10 cellular contexts compared by ENCODE assay signal in the genomic region with DNA sequence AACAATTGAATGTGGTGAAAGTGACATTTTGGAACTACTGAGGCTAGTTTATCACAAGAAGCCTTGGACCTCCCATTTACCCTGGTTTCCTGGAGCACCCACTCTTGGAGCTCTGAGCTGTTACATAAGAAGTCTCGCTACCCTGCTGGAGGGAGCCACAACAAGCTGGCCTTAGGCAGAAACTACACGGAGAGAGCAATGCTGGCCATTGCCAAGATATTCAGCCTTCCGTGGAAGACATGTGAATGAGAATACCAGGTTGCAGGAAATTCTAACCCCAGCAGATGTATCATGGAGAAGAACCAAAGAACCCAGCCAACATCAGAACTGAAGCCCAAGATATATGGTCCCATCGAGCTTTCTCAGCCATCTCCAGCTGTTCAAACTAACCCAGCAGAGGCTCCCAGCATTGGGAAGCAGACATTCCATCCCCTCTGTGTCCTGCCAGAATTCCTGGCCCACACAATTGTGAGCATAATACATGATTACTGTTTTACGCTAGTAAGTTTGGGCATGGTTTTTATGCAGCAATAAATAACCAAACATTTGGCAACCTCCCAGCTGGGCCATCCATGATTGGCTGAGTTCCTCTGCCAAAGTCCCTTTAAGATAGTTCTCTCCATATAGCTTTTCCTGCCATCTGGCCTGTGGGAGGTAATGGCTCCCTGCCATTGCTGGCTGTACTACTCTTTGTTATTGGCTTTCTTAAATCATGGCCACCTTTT. TPM values are rescaled to one million over a fixed set of nuclear protein-coding genes. Genes with fewer than 3 reads are reported as not detected.
DNase-seq lines count a peak whose midpoint lies in the region; ATAC-seq and TF ChIP-seq lines count a peak whose summit lies in the region.
"Had no signal": no experiment of that assay in that cellular context is flagged by ENCODE, and none has a peak within 500 bp of the region (broad histone marks: within the 10 kb centered on the region; RNA-seq: fewer than 3 reads in every experiment).

No MANE protein-coding gene starts in this region.

- H3K9me3 ChIP-seq in IMR-90 (ENCODE audit: control insufficient read depth, insufficient read depth, low read length) (no peaks in the 10 kb centered on the region), skeletal muscle tissue (ENCODE audit: control insufficient read depth in 3 of 3, low read length in 3 of 3) (no peaks in the 10 kb centered on the region), spleen (no peaks in the 10 kb centered on the region), trophoblast cell (ENCODE audit: insufficient read depth, low read depth, low read length) (no peaks in the 10 kb centered on the region)

- no peak overlapping the region for H2BK5ac ChIP-seq in IMR-90 (ENCODE audit: low read depth, low read length, poor library complexity, severe bottlenecking)
- no peak overlapping the region for H2BK5ac ChIP-seq in trophoblast cell (ENCODE audit: low read depth, low read length, poor library complexity)

- H4K5ac ChIP-seq in IMR-90 (ENCODE audit: low read depth, low read length), result peak overlapping the region; percentile 43

- dilution Hi-C loops in IMR-90 (cut with HindIII; ENCODE audit: low sequenced_read_pairs, unreplicated experiment), result no loop called here

- H3K27me3 ChIP-seq in IMR-90 (ENCODE audit: control insufficient read depth, insufficient read depth, low read length), result no peaks in the 10 kb centered on the region
- H3K27me3 ChIP-seq in skeletal muscle tissue (ENCODE audit: control insufficient read depth in 3 of 3, insufficient read depth in 3 of 3, low read length in 3 of 3), result no peaks in the 10 kb centered on the region
- peaks cover 0 to 7% (median 0%) of the 10 kb centered on the region in 7 donors for H3K27me3 ChIP-seq in spleen (replicated peaks in 1 of 7)
- no peaks in the 10 kb centered on the region for H3K27me3 ChIP-seq in trophoblast cell (ENCODE audit: insufficient read depth, low read length)

- no peaks in the 10 kb centered on the region for H3K36me3 ChIP-seq in IMR-90 (ENCODE audit: control insufficient read depth, insufficient read depth, low read length)
- no peaks in the 10 kb centered on the region for H3K36me3 ChIP-seq in skeletal muscle tissue (ENCODE audit: control insufficient read depth in 3 of 3, insufficient read depth in 3 of 3, low read length in 3 of 3)
- H3K36me3 ChIP-seq in spleen, result no peaks in the 10 kb centered on the region
- no peaks in the 10 kb centered on the region for H3K36me3 ChIP-seq in trophoblast cell (ENCODE audit: control insufficient read depth in 1 of 2, insufficient read depth in 2 of 2, low read length in 2 of 2)

- H2AFZ ChIP-seq in IMR-90 (replicated peaks; ENCODE audit: low read length, poor library complexity), result peak overlapping the region; percentile 39
- H2AFZ ChIP-seq in trophoblast cell (ENCODE audit: insufficient read depth, low read length, poor library complexity), result no peak overlapping the region

- H2BK12ac ChIP-seq in trophoblast cell (ENCODE audit: low read length), result no peak overlapping the region

- no peak overlapping the region for H2AK9ac ChIP-seq in IMR-90 (replicated peaks; ENCODE audit: low read depth, low read length, poor library complexity)

- peaks cover 11% of the 10 kb centered on the region for H3K4me1 ChIP-seq in IMR-90 (ENCODE audit: control insufficient read depth, insufficient read depth, low read length)
- H3K4me1 ChIP-seq in skeletal muscle tissue (ENCODE audit: control insufficient read depth in 3 of 3, insufficient read depth in 3 of 3, low read length in 3 of 3), result peaks cover 7 to 15% (median 12%) of the 10 kb centered on the region in 3 donors
- no peaks in the 10 kb centered on the region for H3K4me1 ChIP-seq in spleen
- no peaks in the 10 kb centered on the region for H3K4me1 ChIP-seq in trophoblast cell (ENCODE audit: control insufficient read depth in 1 of 2, insufficient read depth in 2 of 2, low read length in 2 of 2)

- peak overlapping the region; percentile 73 for H2BK20ac ChIP-seq in IMR-90 (ENCODE audit: low read depth, low read length)

- ATAC-seq in IMR-90 (ENCODE audit: low read depth) (no peak), GM18511 (IDR thresholded peaks at IDR 0.05; ENCODE audit: unreplicated experiment) (no peak)
- ATAC-seq: CD8-positive, alpha-beta T cell had no signal

- CTCF ChIA-PET in IMR-90 (lab: Yijun Ruan, JAX), result no interaction called here

- no peak overlapping the region for H4K12ac ChIP-seq in trophoblast cell (ENCODE audit: low read depth, low read length)

- in situ Hi-C loops in IMR-90 (cut with MboI; ENCODE audit: low sequenced_read_pairs), result no loop called here

- intact Hi-C loops in IMR-90 (cut with micrococcal nuclease), result no loop called here
- intact Hi-C loops in spleen (cut with DNase I; ENCODE audit: low total_unique reads), result no loop called here

- H3K4me2 ChIP-seq in IMR-90 (ENCODE audit: low read depth, low read length) (no peak overlapping the region), trophoblast cell (ENCODE audit: low read length) (no peak overlapping the region)

- BruUV-seq in IMR-90 (replicated peaks; lab: Mats Ljungman, UMichigan), result no TSS peak

- TF ChIP-seq POLR2A in IMR-90 (IDR thresholded peaks at IDR 0.05; ENCODE audit: low read depth, low read length), result no peak
- no peak for TF ChIP-seq POLR2A in spleen (IDR thresholded peaks at IDR 0.05)

- H2BK120ac ChIP-seq in IMR-90 (ENCODE audit: low read depth, low read length) (peak overlapping the region; percentile 75), trophoblast cell (ENCODE audit: insufficient read depth, low read length, poor library complexity) (no peak overlapping the region)

- peak overlapping the region; percentile 81 for H3K18ac ChIP-seq in IMR-90 (ENCODE audit: low read depth, low read length)
- H3K18ac ChIP-seq in trophoblast cell (ENCODE audit: low read length), result no peak overlapping the region

- 0 out of 2 replicates have a peak, but pooled peaks cover 7% of the 10 kb centered on the region for H3K9me1 ChIP-seq in IMR-90 (ENCODE audit: insufficient read depth, low read length)

- H4K8ac ChIP-seq in IMR-90 (ENCODE audit: low read depth in 2 of 2, low read length in 2 of 2) (peak overlapping the region; percentile 35 to 80; a peak in 3 of 4 replicates), trophoblast cell (ENCODE audit: low read depth, low read length) (no peak overlapping the region)

- 50% methylated on average over 3 of the region's 5 CpGs; no CpG with 5 or more reads in 1 of the 2 experiments for WGBS in IMR-90 (ENCODE audit: extremely low coverage in 2 of 2, insufficient read length in 1 of 2), 2 experiments
- WGBS in spleen, 5 donors, result 78 to 88% (median 80%) methylated on average over 5 of the region's 5 CpGs
- no CpG with 5 or more reads among the region's 5 CpGs for WGBS in trophoblast cell (ENCODE audit: extremely low coverage, insufficient coverage, insufficient read length)

- H4K20me1 ChIP-seq in IMR-90 (ENCODE audit: insufficient read depth, low read length), result no peaks in the 10 kb centered on the region

- H3K23ac ChIP-seq in IMR-90 (ENCODE audit: low read depth, low read length), result no peak overlapping the region; the same call in 1 of the 2 replicates
- H3K23ac ChIP-seq in trophoblast cell (ENCODE audit: low read length), result no peak overlapping the region

- H3K4me3 ChIP-seq in IMR-90 (ENCODE audit: insufficient read depth, low read depth, low read length), result no peak overlapping the region
- H3K4me3 ChIP-seq in skeletal muscle tissue (ENCODE audit: low read length in 3 of 3), result peak overlapping the region; percentile 2 to 45 (median 16)
- no peak overlapping the region for H3K4me3 ChIP-seq in spleen
- H3K4me3 ChIP-seq in trophoblast cell (ENCODE audit: low read depth, low read length), result no peak overlapping the region

- no peak for TF ChIP-seq RAD21 in IMR-90 (IDR thresholded peaks at IDR 0.05; ENCODE audit: low read length)

- DNase-seq in IMR-90, result peak; percentile 31
- DNase-seq in anterior cingulate cortex (lab: John Stamatoyannopoulos, UW), result peak in 49 of 58 donors; percentile 0 to 76 (median 40)
- DNase-seq in inferior parietal cortex (ENCODE audit: extremely low spot score), result peak; percentile 73
- no peak for DNase-seq in spleen
- no peak for DNase-seq in trophoblast cell
- DNase-seq: activated CD4-positive, alpha-beta T cell treated with anti-CD3 and anti-CD28 coated beads, Interleukin-2, amount 50 U/mL, for 1 hour; CD8-positive, alpha-beta T cell; RPMI8226 had no signal

- no peaks in the 10 kb centered on the region for H3K79me2 ChIP-seq in trophoblast cell (ENCODE audit: control insufficient read depth, insufficient read depth, low read length, poor library complexity)

- POLR2A ChIA-PET in IMR-90 (lab: Charles Lee; ENCODE audit: unreplicated experiment), result interaction anchor here (0.9 kb wide), 1 partner anchor 22 kb away, joined by 3 read pairs; no protein-coding TSS in a partner anchor

- H3K27ac ChIP-seq in IMR-90 (ENCODE audit: insufficient read depth, low read length), result peak overlapping the region; percentile 37; the same call in 1 of the 2 replicates
- H3K27ac ChIP-seq in skeletal muscle tissue (ENCODE audit: low read depth, low read length), result peak overlapping the region; percentile 29
- no peak overlapping the region for H3K27ac ChIP-seq in spleen
- no peak overlapping the region for H3K27ac ChIP-seq in trophoblast cell (ENCODE audit: low read depth, low read length)

- H3K9ac ChIP-seq in IMR-90 (ENCODE audit: low read depth, low read length) (no peak overlapping the region), skeletal muscle tissue (ENCODE audit: low read depth in 1 of 3, low read length in 3 of 3) (no peak overlapping the region), trophoblast cell (ENCODE audit: low read length) (no peak overlapping the region)

- H3K14ac ChIP-seq in IMR-90 (replicated peaks; ENCODE audit: low read depth, low read length) (peak overlapping the region; percentile 56), trophoblast cell (ENCODE audit: low read length) (no peak overlapping the region)

- H2AK5ac ChIP-seq in IMR-90 (ENCODE audit: low read depth, low read length) (peak overlapping the region; percentile 61), trophoblast cell (ENCODE audit: low read length) (no peak overlapping the region)

- TF ChIP-seq CTCF in IMR-90 (conservative IDR thresholded peaks at IDR 0.05; ENCODE audit: low read depth, low read length) (no peak), spleen (IDR thresholded peaks at IDR 0.05 in 8 of 11, conservative IDR thresholded peaks at IDR 0.05 in 3 of 11) (no peak)

- peak overlapping the region; percentile 66 for H4K91ac ChIP-seq in IMR-90 (ENCODE audit: insufficient read depth, low read depth, low read length)
- no peak overlapping the region for H4K91ac ChIP-seq in trophoblast cell (ENCODE audit: low read depth, low read length)

- H3K4ac ChIP-seq in IMR-90 (ENCODE audit: low read depth, low read length) (peak overlapping the region; percentile 69), trophoblast cell (ENCODE audit: low read depth, low read length) (no peak overlapping the region)

- peak overlapping the region; percentile 93 for H2BK15ac ChIP-seq in IMR-90 (ENCODE audit: low read depth, low read length)

- H3K79me1 ChIP-seq in IMR-90 (ENCODE audit: low read depth in 1 of 2, low read length in 2 of 2) (0 out of 4 replicates have a peak, but pooled peaks cover 0 to 4% of the 10 kb centered on the region in 2 experiments), trophoblast cell (ENCODE audit: low read length) (no peaks in the 10 kb centered on the region)

- H3K56ac ChIP-seq in IMR-90 (ENCODE audit: extremely low read depth, insufficient read depth, low read length), result no peak overlapping the region

RNA-seq across cellular contexts. Expression of a gene that starts 17.9 kb away (rescaled TPM):
- total RNA-seq in IMR-90 (2012; rRNA removed) (567 and 770 TPM in 2 replicates), skeletal muscle tissue (27.7 TPM), spleen (10 to 100 TPM in 3 of 7 donors, 1 to 10 TPM in 4; 8.8 to 15.1 (median 9.6) TPM)
- polyA plus RNA-seq in IMR-90 (2012; rRNA removed) (71.5 and 101 TPM in 2 replicates), spleen (1 to 10 TPM in 1 of 3 donors, under 1 TPM in 2; 0.91 to 1.3 (median 0.99) TPM)
- 25.9 and 36.3 TPM in 2 replicates for polyA plus RNA-seq in IMR-90 (2012; cell fraction: cytosol; rRNA removed)
- 34.7 and 324 TPM in 2 replicates for polyA plus RNA-seq in IMR-90 (2012; cell fraction: nucleus; rRNA removed; ENCODE audit: low replicate concordance)
- 4.6 and 5.4 TPM in 2 replicates for polyA plus RNA-seq in trophoblast cell (2013)

Comparison
In these comparisons a context has a peak if more than half of its experiments do, and no peak if none do; other contexts are left out.
1. DNase-seq: peak in IMR-90 (single experiment), anterior cingulate cortex (49 of 58) and inferior parietal cortex (single experiment); none in spleen (single experiment) and trophoblast cell (0 of 2).
2. H3K27ac ChIP-seq: peak in IMR-90 (single experiment) and skeletal muscle tissue (single experiment); none in spleen (0 of 8) and trophoblast cell (single experiment).
3. H3K4me3 ChIP-seq: peak in skeletal muscle tissue (3 of 3); none in IMR-90 (single experiment), spleen (0 of 8) and trophoblast cell (single experiment).
4. RNA of a gene that starts 17.9 kb away (total RNA-seq): 567 to 770 TPM in IMR-90; 27.7 TPM in skeletal muscle tissue (single experiment) and 8.8 to 15.1 TPM in spleen; every median in the first group is over 10 times any median in the second.